Comparison of ENCODE assay signal across 8 cellular contexts in genomic region chr16:90019201-90019542, GRCh38. TPM values are rescaled to one million over a fixed set of nuclear protein-coding genes. Genes with fewer than 3 reads are reported as not detected.
DNase-seq lines count a peak whose midpoint lies in the region; ATAC-seq and TF ChIP-seq lines count a peak whose summit lies in the region.

Gene DBNDD1, minus strand, starts transcription at chr16:90019456. Its CDS starts 115 bp downstream, at chr16:90019341.

- peak within 1 kb of the TSS; percentile 54 for H3K4me3 ChIP-seq in GM06990 (replicated peaks; ENCODE audit: low read depth, low read length)
- H3K4me3 ChIP-seq in fibroblast of mammary gland (ENCODE audit: control insufficient read depth, low read depth, low read length) = peak within 1 kb of the TSS; percentile 34
- peak within 1 kb of the TSS; percentile 54 to 80 for H3K4me3 ChIP-seq in prostate gland

- H3K9me3 ChIP-seq in prostate gland = no peaks in the 10 kb centered on the region

- peak within 1 kb of the TSS; percentile 66 to 87 for H3K27ac ChIP-seq in prostate gland

- DNase-seq in GM06990 (ENCODE audit: extremely low read depth, insufficient read length) (no peak), fibroblast of mammary gland (ENCODE audit: low read depth) (no peak), prostate gland (ENCODE audit: low spot score) (no peak), NCI-H510A (lab: John Stamatoyannopoulos, UW) (no peak), kidney tubule cell (ENCODE audit: low spot score) (no peak), foreskin melanocyte (no peak), D341Med (ENCODE audit: low spot score) (no peak)

- H3K27me3 ChIP-seq in GM06990 (replicated peaks; ENCODE audit: control insufficient read depth, insufficient read depth, low read length) (no peaks in the 10 kb centered on the region; the same call in 1 of the 2 replicates), prostate gland (replicated peaks; ENCODE audit: insufficient read depth) (no peaks in the 10 kb centered on the region)

- TF ChIP-seq CTCF in GM06990 (IDR thresholded peaks at IDR 0.05; ENCODE audit: insufficient read depth, low read length, poor library complexity, severe bottlenecking) (no peak), fibroblast of mammary gland (conservative IDR thresholded peaks at IDR 0.05; ENCODE audit: control insufficient read depth, insufficient read depth, low read depth, low read length) (no peak), prostate gland (IDR thresholded peaks at IDR 0.05) (no peak)

- H3K4me1 ChIP-seq in prostate gland (replicated peaks) = peaks cover 7% of the 10 kb centered on the region

- WGBS in prostate gland = no CpG with 5 or more reads among the region's 49 CpGs

- H3K36me3 ChIP-seq in GM06990 (ENCODE audit: control insufficient read depth, insufficient read depth, low read length) (no peaks in the 10 kb centered on the region), prostate gland (no peaks in the 10 kb centered on the region)

- intact Hi-C loops in prostate gland (cut with DNase I) = no loop called here

- no peak for ATAC-seq in SK-N-SH treated with all-trans-retinoic acid at 6 μM for 48 hours

- no peak for TF ChIP-seq POLR2A in prostate gland (IDR thresholded peaks at IDR 0.05)

TF ChIP-seq in SK-N-SH treated with all-trans-retinoic acid at 6 μM for 48 hours, 23 proteins besides CTCF, POLR2A, EP300 and RAD21:
- no peak for TF ChIP-seq TCF4 (CRISPR knock-in tag; IDR thresholded peaks at IDR 0.05; ENCODE audit: borderline replicate concordance)
- peak; percentile 90 for TF ChIP-seq ZFP3 (CRISPR knock-in tag; IDR thresholded peaks at IDR 0.05)
- TF ChIP-seq CSDC2 (CRISPR knock-in tag; IDR thresholded peaks at IDR 0.05) = no peak
- no peak for TF ChIP-seq RARB (CRISPR knock-in tag; IDR thresholded peaks at IDR 0.05)
- TF ChIP-seq CREB5 (CRISPR knock-in tag; IDR thresholded peaks at IDR 0.05; ENCODE audit: low read depth) = no peak
- no peak for TF ChIP-seq BACH2 (CRISPR knock-in tag; IDR thresholded peaks at IDR 0.05; ENCODE audit: borderline replicate concordance)

RNA-seq across cellular contexts. Expression of gene DBNDD1, which starts in this region (rescaled TPM):
- total RNA-seq in prostate gland = 1 to 10 TPM; 5.3 to 7.7 TPM
